In the genomic region with DNA sequence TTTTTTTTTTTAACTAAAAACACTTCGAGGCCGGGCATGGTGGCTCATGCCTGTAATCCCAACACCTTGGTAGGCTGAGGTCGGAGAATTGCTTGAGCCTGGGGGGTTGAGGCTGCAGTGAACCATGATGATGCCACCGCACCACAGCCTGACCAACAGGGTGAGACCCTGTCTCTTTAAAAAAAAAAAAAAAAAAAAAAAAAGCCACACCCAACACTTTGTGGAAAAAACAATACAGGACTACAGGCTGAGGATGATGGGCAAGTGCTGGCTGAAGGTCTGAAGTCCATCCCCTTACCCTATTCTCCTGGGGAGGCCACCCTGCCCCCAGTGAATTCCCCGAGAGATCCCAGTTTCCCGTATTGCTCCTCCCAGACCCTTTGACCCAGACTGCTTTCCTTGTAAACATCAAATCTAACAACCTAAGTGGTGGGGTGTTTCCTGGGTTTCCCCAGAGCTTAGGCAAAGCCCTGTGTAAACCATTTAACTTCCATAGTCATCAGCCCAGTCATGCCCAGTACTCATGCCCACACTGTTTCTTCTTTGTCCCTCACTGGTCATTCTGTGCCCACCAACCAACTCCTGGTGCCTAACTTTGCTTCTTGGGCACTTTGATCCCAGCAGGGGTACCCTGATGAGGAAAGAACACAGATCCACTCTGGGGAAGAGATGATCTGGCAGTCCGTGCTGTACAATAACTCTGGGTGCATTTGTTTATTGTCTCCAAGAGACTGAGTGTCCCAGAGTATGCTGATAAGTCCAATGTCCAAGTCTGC, we compare ENCODE assay signal across 16 cellular contexts. TPM values are rescaled to one million over a fixed set of nuclear protein-coding genes. Genes with fewer than 3 reads are reported as not detected.
DNase-seq lines count a peak whose midpoint lies in the region; ATAC-seq and TF ChIP-seq lines count a peak whose summit lies in the region.
"Had no signal": no experiment of that assay in that cellular context is flagged by ENCODE, and none has a peak within 500 bp of the region (broad histone marks: within the 10 kb centered on the region; RNA-seq: fewer than 3 reads in every experiment).

No MANE protein-coding gene starts in this region.

- peaks cover 84 to 96% of the 10 kb centered on the region in 2 donors for H3K4me1 ChIP-seq in duodenal mucosa (ENCODE audit: control insufficient read depth in 1 of 2, insufficient read depth in 2 of 2, low read length in 2 of 2)
- H3K4me1 ChIP-seq in mucosa of stomach (ENCODE audit: control insufficient read depth, insufficient read depth, low read length) = peaks cover 90% of the 10 kb centered on the region
- peaks cover 45 to 55% (median 50%) of the 10 kb centered on the region in 4 donors for H3K4me1 ChIP-seq in upper lobe of left lung

- peak; percentile 38 for DNase-seq in activated CD8-positive, alpha-beta memory T cell treated with anti-CD3 and anti-CD28 coated beads for 24 hours
- no peak for DNase-seq in activated CD8-positive, alpha-beta memory T cell treated with anti-CD3 and anti-CD28 coated beads, Interleukin-2, amount 50 U/mL, for 4 hours
- DNase-seq in upper lobe of left lung = no peak
- DNase-seq in chondrocyte (ENCODE audit: low spot score) = no peak
- no peak for DNase-seq in KG1 (lab: John Stamatoyannopoulos, UW)
- DNase-seq in substantia nigra (lab: John Stamatoyannopoulos, UW) = no peak
- DNase-seq: activated CD4-positive, alpha-beta T cell treated with anti-CD3 and anti-CD28 coated beads, Interleukin-2, amount 50 U/mL, for 4 hours; activated naive CD8-positive, alpha-beta T cell treated with anti-CD3 and anti-CD28 coated beads, Interleukin-2, amount 10 ng/mL, durations not matched to agents 7 days and 5 days; heart left ventricle; NCI-H146; NCI-H2227 treated with DMSO at 0.1 percent for 48 hours; T-cell had no signal

- TF ChIP-seq POLR2A in upper lobe of left lung (IDR thresholded peaks at IDR 0.05) = no peak

- H3K4me1 Mint-ChIP-seq in chondrocyte (ENCODE audit: low read depth) = no peaks in the 10 kb centered on the region
- H3K4me1 Mint-ChIP-seq: activated naive CD8-positive, alpha-beta T cell treated with anti-CD3 and anti-CD28 coated beads, Interleukin-2, amount 10 ng/mL, durations not matched to agents 7 days and 5 days; T-cell had no signal

- H3K27ac ChIP-seq in duodenal mucosa (ENCODE audit: low read depth, low read length) (peak overlapping the region; percentile 73), upper lobe of left lung (peak overlapping the region; percentile 34 to 90 (median 62)), substantia nigra (ENCODE audit: low read depth, low read length, poor library complexity, severe bottlenecking) (no peak overlapping the region)
- H3K27ac ChIP-seq: heart left ventricle, VCaP had no signal

- H3K36me3 Mint-ChIP-seq in chondrocyte (ENCODE audit: low read depth) = no peaks in the 10 kb centered on the region
- H3K36me3 Mint-ChIP-seq: activated naive CD8-positive, alpha-beta T cell treated with anti-CD3 and anti-CD28 coated beads, Interleukin-2, amount 10 ng/mL, durations not matched to agents 7 days and 5 days; CD14-positive monocyte; T-cell had no signal

- peak overlapping the region; percentile 45 to 55 for H3K9ac ChIP-seq in duodenal mucosa (ENCODE audit: low read depth in 1 of 2, low read length in 2 of 2)
- peak overlapping the region; percentile 55 for H3K9ac ChIP-seq in mucosa of stomach (ENCODE audit: low read length)

- peaks cover 58% of the 10 kb centered on the region for H3K27me3 Mint-ChIP-seq in chondrocyte (ENCODE audit: low read depth)

- H3K4me3 ChIP-seq in duodenal mucosa (ENCODE audit: low read depth in 1 of 2, low read length in 2 of 2) (peak overlapping the region; percentile 36 to 46), mucosa of stomach (ENCODE audit: low read length) (peak overlapping the region; percentile 39), upper lobe of left lung (no peak overlapping the region)
- H3K4me3 ChIP-seq: heart left ventricle had no signal

- no peaks in the 10 kb centered on the region for H3K36me3 ChIP-seq in duodenal mucosa (ENCODE audit: control insufficient read depth in 1 of 2, insufficient read depth in 2 of 2, low read length in 2 of 2)
- no peaks in the 10 kb centered on the region for H3K36me3 ChIP-seq in mucosa of stomach (ENCODE audit: control insufficient read depth, insufficient read depth, low read length)
- no peaks in the 10 kb centered on the region for H3K36me3 ChIP-seq in upper lobe of left lung
- H3K36me3 ChIP-seq: heart left ventricle had no signal

- no peaks in the 10 kb centered on the region for H3K9me3 Mint-ChIP-seq in chondrocyte (ENCODE audit: low read depth)

- TF ChIP-seq CTCF in upper lobe of left lung (IDR thresholded peaks at IDR 0.05) (no peak), chondrocyte (IDR thresholded peaks at IDR 0.05) (no peak)

- TF ChIP-seq EP300 in upper lobe of left lung (IDR thresholded peaks at IDR 0.05) = peak in 1 of 4 donors; percentile 71

- H3K9me3 ChIP-seq in duodenal mucosa (ENCODE audit: control insufficient read depth in 1 of 2, low read length in 2 of 2) = no peaks in the 10 kb centered on the region
- no peaks in the 10 kb centered on the region for H3K9me3 ChIP-seq in mucosa of stomach (ENCODE audit: control insufficient read depth, low read length)
- H3K9me3 ChIP-seq in upper lobe of left lung = no peaks in the 10 kb centered on the region
- H3K9me3 ChIP-seq: heart left ventricle had no signal

- no peak overlapping the region for H3K4me3 Mint-ChIP-seq in chondrocyte (ENCODE audit: unreplicated experiment)
- H3K4me3 Mint-ChIP-seq: activated naive CD8-positive, alpha-beta T cell treated with anti-CD3 and anti-CD28 coated beads, Interleukin-2, amount 10 ng/mL, durations not matched to agents 7 days and 5 days; T-cell had no signal

- H3K27ac Mint-ChIP-seq in chondrocyte (ENCODE audit: unreplicated experiment) = no peak overlapping the region
- H3K27ac Mint-ChIP-seq: activated naive CD8-positive, alpha-beta T cell treated with anti-CD3 and anti-CD28 coated beads, Interleukin-2, amount 10 ng/mL, durations not matched to agents 7 days and 5 days; T-cell had no signal

- whole genome bisulfite sequencing in upper lobe of left lung, 2 donors = 66 to 77% methylated on average over 7 of the region's 7 CpGs

- no peak for ATAC-seq in upper lobe of left lung (ENCODE audit: low FRiP score in 2 of 2)
- ATAC-seq: T-cell had no signal

- H3K27me3 ChIP-seq in duodenal mucosa (ENCODE audit: control insufficient read depth in 1 of 2, insufficient read depth in 2 of 2, low read length in 2 of 2) (no peaks in the 10 kb centered on the region), mucosa of stomach (ENCODE audit: control insufficient read depth, insufficient read depth, low read length) (no peaks in the 10 kb centered on the region), upper lobe of left lung (no peaks in the 10 kb centered on the region)

RNA-seq across cellular contexts. Expression of a gene that starts 5.8 kb away (rescaled TPM):
- 10 to 100 TPM in 5 of 6 donors, 1 to 10 TPM in 1; 9.3 to 28.5 (median 14.5) TPM for total RNA-seq in upper lobe of left lung
- total RNA-seq in chondrocyte = 0.36 to 1.1 TPM (median 0.77 TPM) in 3 replicates
- total RNA-seq: activated naive CD8-positive, alpha-beta T cell treated with anti-CD3 and anti-CD28 coated beads, Interleukin-2, amount 10 ng/mL, durations not matched to agents 7 days and 5 days had no signal

RNA-seq across cellular contexts. Expression of a gene that starts 59.0 kb away (rescaled TPM):
- total RNA-seq in upper lobe of left lung (100 to 1,000 TPM in 5 of 6 donors, 10 to 100 TPM in 1; 60.8 to 250 (median 159) TPM), chondrocyte (72.9 to 73.8 TPM (median 73.8 TPM) in 3 replicates)

RNA-seq across cellular contexts. Expression of a gene that starts 59.2 kb away (rescaled TPM):
- total RNA-seq in upper lobe of left lung = 10 to 100 TPM in 2 of 6 donors, 1 to 10 TPM in 3, not detected in 1; 3.3 to 14.7 (median 6.2) TPM
- total RNA-seq in chondrocyte = 9.6 to 13.6 TPM (median 11.0 TPM) in 3 replicates

Comparison
In these comparisons a context has a peak if more than half of its experiments do, and no peak if none do; other contexts are left out.
1. H3K4me3 ChIP-seq: peak in duodenal mucosa (2 of 2) and mucosa of stomach (single experiment); none in upper lobe of left lung (0 of 4).